ENCODE assay signal across 27 cellular contexts in genomic region chr6:15220062-15220461, GRCh38.
"Had no signal": no experiment of that assay in that cellular context is flagged by ENCODE, and none has a peak within 500 bp of the region (broad histone marks: within the 10 kb centered on the region; RNA-seq: fewer than 3 reads in every experiment).

No MANE protein-coding gene starts in this region.

- H3K4me3 Mint-ChIP-seq: mesothelial cell of epicardium; naive thymus-derived CD4-positive, alpha-beta T cell; nephron; neural progenitor cell; stimulated activated naive B cell treated with anti-CD40 and anti-IgM and Interleukin-4, amounts not matched to agents 10 μg/mL and 1 μg/mL and 100 μg/mL, for 72 hours; stimulated activated naive CD8-positive, alpha-beta T cell treated with anti-CD3 and anti-CD28 coated beads, Interleukin-15, Interleukin-2, amounts not matched to agents 100 ng/mL and 50 ng/mL, for 24 hours had no signal

- H3K27ac Mint-ChIP-seq: mesothelial cell of epicardium; naive thymus-derived CD4-positive, alpha-beta T cell; nephron; neural progenitor cell; stimulated activated naive B cell treated with anti-CD40 and anti-IgM and Interleukin-4, amounts not matched to agents 10 μg/mL and 1 μg/mL and 100 μg/mL, for 72 hours; stimulated activated naive CD8-positive, alpha-beta T cell treated with anti-CD3 and anti-CD28 coated beads, Interleukin-15, Interleukin-2, amounts not matched to agents 100 ng/mL and 50 ng/mL, for 24 hours had no signal

- H3K4me3 ChIP-seq: coronary artery, esophagus muscularis mucosa, gastroesophageal sphincter, heart left ventricle, hepatocyte, lung, mucosa of descending colon, neural progenitor cell, psoas muscle, sigmoid colon, thoracic aorta, tibial nerve, upper lobe of right lung, uterus had no signal

- H3K36me3 Mint-ChIP-seq: mesothelial cell of epicardium; neural progenitor cell; stimulated activated naive B cell treated with anti-CD40 and anti-IgM and Interleukin-4, amounts not matched to agents 10 μg/mL and 1 μg/mL and 100 μg/mL, for 72 hours had no signal

- H3K4me1 ChIP-seq: foreskin keratinocyte, psoas muscle, upper lobe of right lung, uterus had no signal

- H3K27me3 Mint-ChIP-seq: stimulated activated naive B cell treated with anti-CD40 and anti-IgM and Interleukin-4, amounts not matched to agents 10 μg/mL and 1 μg/mL and 100 μg/mL, for 72 hours; stimulated activated naive CD8-positive, alpha-beta T cell treated with anti-CD3 and anti-CD28 coated beads, Interleukin-15, Interleukin-2, amounts not matched to agents 100 ng/mL and 50 ng/mL, for 24 hours had no signal

- H3K36me3 ChIP-seq: esophagus muscularis mucosa, gastroesophageal sphincter, heart left ventricle, neural progenitor cell, sigmoid colon, thoracic aorta, tibial nerve, upper lobe of right lung, uterus had no signal

- ATAC-seq: foreskin keratinocyte, gastroesophageal sphincter, heart left ventricle, left lobe of liver, mucosa of descending colon, psoas muscle, right cardiac atrium had no signal

- H3K9me3 ChIP-seq: esophagus muscularis mucosa, gastroesophageal sphincter, heart left ventricle, mucosa of descending colon, psoas muscle, sigmoid colon, thoracic aorta, tibial nerve, upper lobe of right lung, uterus had no signal

- H3K4me1 Mint-ChIP-seq: naive thymus-derived CD4-positive, alpha-beta T cell had no signal

- H3K27ac ChIP-seq: coronary artery, esophagus muscularis mucosa, foreskin keratinocyte, gastroesophageal sphincter, hepatocyte, neural progenitor cell, psoas muscle, sigmoid colon, thoracic aorta, tibial nerve, upper lobe of right lung, uterus had no signal

- DNase-seq: dermis blood vessel endothelial cell; effector memory CD4-positive, alpha-beta T cell; foreskin keratinocyte; kidney; mesenchymal stem cell; naive thymus-derived CD4-positive, alpha-beta T cell; nucleus accumbens; psoas muscle; sigmoid colon; stimulated activated naive B cell treated with anti-CD40 and anti-IgM and Interleukin-4, amounts not matched to agents 10 μg/mL and 1 μg/mL and 100 μg/mL, for 72 hours; uterus had no signal

- H3K27me3 ChIP-seq: esophagus muscularis mucosa, foreskin keratinocyte, gastroesophageal sphincter, heart left ventricle, hepatocyte, neural progenitor cell, sigmoid colon, tibial nerve, upper lobe of right lung, uterus had no signal

- H3K9me3 Mint-ChIP-seq: mesothelial cell of epicardium; nephron; neural progenitor cell; stimulated activated naive B cell treated with anti-CD40 and anti-IgM and Interleukin-4, amounts not matched to agents 10 μg/mL and 1 μg/mL and 100 μg/mL, for 72 hours; stimulated activated naive CD8-positive, alpha-beta T cell treated with anti-CD3 and anti-CD28 coated beads, Interleukin-15, Interleukin-2, amounts not matched to agents 100 ng/mL and 50 ng/mL, for 24 hours had no signal
